8 cellular contexts compared by ENCODE assay signal in genomic region chr1:24392982-24393645, GRCh38. TPM values are rescaled to one million over a fixed set of nuclear protein-coding genes. Genes with fewer than 3 reads are reported as not detected.
DNase-seq lines count a peak whose midpoint lies in the region; ATAC-seq and TF ChIP-seq lines count a peak whose summit lies in the region.

No MANE protein-coding gene starts in this region.

- peaks cover 41% of the 10 kb centered on the region for H3K4me1 Mint-ChIP-seq in activated CD8-positive, alpha-beta T cell treated with anti-CD3 and anti-CD28 coated beads for 36 hours (ENCODE audit: low read depth)
- H3K4me1 Mint-ChIP-seq in nephron, result peaks cover 33% of the 10 kb centered on the region

- CTCF ChIA-PET in activated CD8-positive, alpha-beta T cell treated with anti-CD3 and anti-CD28 coated beads for 36 hours (lab: Charles Lee), result interaction anchor here (0.8 to 8.0 kb wide), 39 partner anchors 9 to 438 kb away, joined by 3 to 376 read pairs (median 9); partner anchors contain the start of genes IFNLR1, NIPAL3, RCAN3 and STPG1

- intact Hi-C loops in activated CD8-positive, alpha-beta T cell treated with anti-CD3 and anti-CD28 coated beads for 36 hours (cut with micrococcal nuclease), result loop anchor here (2.0 to 5.0 kb wide), 2 partner anchors 71 to 194 kb away; no protein-coding TSS in a partner anchor

- H3K4me3 Mint-ChIP-seq in activated CD8-positive, alpha-beta T cell treated with anti-CD3 and anti-CD28 coated beads for 36 hours, result no peak overlapping the region
- H3K4me3 Mint-ChIP-seq in nephron, result no peak overlapping the region

- peaks cover under 1% of the 10 kb centered on the region; the same call in 1 of the 2 replicates for H3K36me3 ChIP-seq in H7 (replicated peaks; ENCODE audit: control insufficient read depth, insufficient read depth, low read length)

- no peaks in the 10 kb centered on the region for H3K27me3 ChIP-seq in H7 (ENCODE audit: control insufficient read depth, insufficient read depth, low read length)

- H3K4me3 ChIP-seq in H7 (ENCODE audit: insufficient read depth, low read depth, low read length), result no peak overlapping the region

- H3K27me3 Mint-ChIP-seq in activated CD8-positive, alpha-beta T cell treated with anti-CD3 and anti-CD28 coated beads for 36 hours, result no peaks in the 10 kb centered on the region
- H3K27me3 Mint-ChIP-seq in nephron (ENCODE audit: low read depth), result peaks cover 5% of the 10 kb centered on the region

- peak; percentile 15 for DNase-seq in DMS53 treated with DMSO at 0.1 percent for 48 hours (lab: John Stamatoyannopoulos, UW; ENCODE audit: unreplicated experiment)
- peak; percentile 13 for DNase-seq in HT1080 (ENCODE audit: low read depth)
- DNase-seq in activated CD8-positive, alpha-beta T cell treated with anti-CD3 and anti-CD28 coated beads for 36 hours, result no peak
- no peak for DNase-seq in H7
- no peak for DNase-seq in cerebellar cortex (ENCODE audit: low spot score)
- DNase-seq in middle frontal gyrus (ENCODE audit: extremely low spot score, low spot score), result no peak
- DNase-seq in retina, result no peak

- peaks cover 2% of the 10 kb centered on the region for H3K36me3 Mint-ChIP-seq in activated CD8-positive, alpha-beta T cell treated with anti-CD3 and anti-CD28 coated beads for 36 hours (ENCODE audit: low read depth)
- peaks cover 3% of the 10 kb centered on the region for H3K36me3 Mint-ChIP-seq in nephron (ENCODE audit: low read depth)

- TF ChIP-seq CTCF in activated CD8-positive, alpha-beta T cell treated with anti-CD3 and anti-CD28 coated beads for 36 hours (IDR thresholded peaks at IDR 0.05), result no peak
- no peak for TF ChIP-seq CTCF in nephron (IDR thresholded peaks at IDR 0.05; ENCODE audit: unreplicated experiment in 3 of 3)

- POLR2A ChIA-PET in activated CD8-positive, alpha-beta T cell treated with anti-CD3 and anti-CD28 coated beads for 36 hours (lab: Charles Lee), result interaction anchor here (0.7 to 1.6 kb wide), 10 partner anchors 10 to 201 kb away, joined by 3 to 5 read pairs (median 4); partner anchors contain the start of genes NIPAL3 and STPG1

- peak overlapping the region; percentile 95 for H3K27ac Mint-ChIP-seq in activated CD8-positive, alpha-beta T cell treated with anti-CD3 and anti-CD28 coated beads for 36 hours
- peak overlapping the region; percentile 20 to 69 (median 29) for H3K27ac Mint-ChIP-seq in nephron

- H3K9me3 Mint-ChIP-seq in activated CD8-positive, alpha-beta T cell treated with anti-CD3 and anti-CD28 coated beads for 36 hours, result no peaks in the 10 kb centered on the region
- H3K9me3 Mint-ChIP-seq in nephron, result no peaks in the 10 kb centered on the region

- no peak for ATAC-seq in activated CD8-positive, alpha-beta T cell treated with anti-CD3 and anti-CD28 coated beads for 36 hours

RNA-seq across cellular contexts. Expression of gene STPG1, which starts 20.5 kb away (rescaled TPM):
- total RNA-seq in HT1080 (2014; rRNA removed; shearing (Covaris generic)), result 8.6 and 9.0 TPM in 2 replicates
- polyA plus RNA-seq in HT1080 (2015; cell fraction: cytosol; rRNA removed), result 13.3 and 15.1 TPM in 2 replicates
- 9.7 and 12.2 TPM in 2 replicates for polyA plus RNA-seq in HT1080 (2015; cell fraction: nucleus; rRNA removed)
- total RNA-seq in activated CD8-positive, alpha-beta T cell treated with anti-CD3 and anti-CD28 coated beads for 36 hours, result 1 to 10 TPM; 5.6 to 6.3 TPM
- total RNA-seq in H7 (2014; rRNA removed; shearing (Covaris generic)), result 13.8 and 18.7 TPM in 2 replicates

RNA-seq across cellular contexts. Expression of gene NIPAL3, which starts 22.5 kb away (rescaled TPM):
- total RNA-seq in HT1080 (2014; rRNA removed; shearing (Covaris generic)), result 27.8 and 28.7 TPM in 2 replicates
- polyA plus RNA-seq in HT1080 (2015; cell fraction: cytosol; rRNA removed), result 35.2 and 39.5 TPM in 2 replicates
- polyA plus RNA-seq in HT1080 (2015; cell fraction: nucleus; rRNA removed), result 21.2 and 24.2 TPM in 2 replicates
- 10 to 100 TPM; 33.2 to 33.3 TPM for total RNA-seq in activated CD8-positive, alpha-beta T cell treated with anti-CD3 and anti-CD28 coated beads for 36 hours
- 8.9 and 21.9 TPM in 2 replicates for total RNA-seq in H7 (2014; rRNA removed; shearing (Covaris generic))

Comparison
In these comparisons a context has a peak if more than half of its experiments do, and no peak if none do; other contexts are left out.
1. DNase-seq: peak in DMS53 treated with DMSO at 0.1 percent for 48 hours (single experiment) and HT1080 (single experiment); none in activated CD8-positive, alpha-beta T cell treated with anti-CD3 and anti-CD28 coated beads for 36 hours (single experiment), H7 (single experiment), cerebellar cortex (single experiment), middle frontal gyrus (single experiment) and retina (single experiment).